10 cellular contexts compared by ENCODE assay signal in the genomic region with DNA sequence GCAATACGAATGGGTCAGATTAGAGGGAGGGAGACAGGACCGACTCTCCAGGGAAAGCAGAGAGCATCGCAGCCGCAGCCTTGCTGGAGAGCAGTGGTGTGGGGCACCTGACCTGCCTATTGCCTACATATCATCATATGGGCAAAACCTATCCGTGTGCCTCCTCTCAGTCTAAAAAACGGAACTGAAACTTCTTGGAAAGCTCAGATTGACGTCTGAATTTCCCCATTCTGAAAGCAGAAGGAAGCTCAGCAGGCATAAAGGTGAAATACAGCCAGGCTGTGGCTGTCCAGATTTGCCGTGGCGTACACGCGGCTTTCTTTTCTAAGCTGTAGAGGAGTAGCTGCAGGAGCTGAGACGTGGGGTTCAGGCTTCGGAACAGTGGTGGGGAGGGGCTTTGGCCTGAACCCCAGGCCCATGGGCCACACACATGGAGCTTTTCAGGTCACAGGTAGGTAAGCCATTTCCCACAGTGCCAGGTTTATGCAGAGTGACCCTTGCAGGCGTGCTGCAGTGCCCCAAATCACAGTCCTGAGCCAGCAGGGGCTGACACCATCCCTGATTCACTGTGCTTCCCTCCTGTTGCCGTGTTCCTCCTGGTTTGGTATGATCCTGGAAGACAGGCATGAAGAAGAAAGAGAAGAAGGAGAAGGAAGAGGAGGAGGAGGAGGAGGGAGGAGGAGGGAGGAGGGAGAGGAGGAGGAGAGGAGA. TPM values are rescaled to one million over a fixed set of nuclear protein-coding genes. Genes with fewer than 3 reads are reported as not detected.
DNase-seq lines count a peak whose midpoint lies in the region; TF ChIP-seq lines count a peak whose summit lies in the region.
"Had no signal": no experiment of that assay in that cellular context is flagged by ENCODE, and none has a peak within 500 bp of the region (broad histone marks: within the 10 kb centered on the region; RNA-seq: fewer than 3 reads in every experiment).

No MANE protein-coding gene starts in this region.

- no peak for TF ChIP-seq EP300 in sigmoid colon (IDR thresholded peaks at IDR 0.05)

- H3K27me3 ChIP-seq in OCI-LY3 (ENCODE audit: low read depth, low read length), result peaks cover 53% of the 10 kb centered on the region
- H3K27me3 ChIP-seq in effector memory CD4-positive, alpha-beta T cell (replicated peaks; ENCODE audit: control insufficient read depth, insufficient read depth, low read length, poor library complexity, severe bottlenecking), result peaks cover 3% of the 10 kb centered on the region
- H3K27me3 ChIP-seq in sigmoid colon, result peaks cover 3 to 43% (median 12%) of the 10 kb centered on the region in 3 donors
- peaks cover 30% of the 10 kb centered on the region for H3K27me3 ChIP-seq in osteoblast (ENCODE audit: insufficient read depth, low read length)

- peaks cover 13% of the 10 kb centered on the region for H3K4me1 Mint-ChIP-seq in activated CD4-positive, alpha-beta memory T cell treated with anti-CD3 and anti-CD28 coated beads for 36 hours (ENCODE audit: low read depth)
- peaks cover 10% of the 10 kb centered on the region for H3K4me1 Mint-ChIP-seq in activated CD4-positive, alpha-beta memory T cell treated with anti-CD3 and anti-CD28 coated beads, Interleukin-2, amount 10 ng/mL, durations not matched to agents 7 days and 5 days

- no peak overlapping the region for H3K4me3 Mint-ChIP-seq in activated CD4-positive, alpha-beta memory T cell treated with anti-CD3 and anti-CD28 coated beads for 36 hours
- no peak overlapping the region for H3K4me3 Mint-ChIP-seq in activated CD4-positive, alpha-beta memory T cell treated with anti-CD3 and anti-CD28 coated beads, Interleukin-2, amount 10 ng/mL, durations not matched to agents 7 days and 5 days

- intact Hi-C loops in activated CD4-positive, alpha-beta memory T cell treated with anti-CD3 and anti-CD28 coated beads for 36 hours (cut with micrococcal nuclease), result loop anchor here (5.0 kb wide), 1 partner anchor 95 kb away; no protein-coding TSS in a partner anchor
- intact Hi-C loops in sigmoid colon (cut with DNase I), result no loop called here

- H3K4me2 ChIP-seq in OCI-LY3 (ENCODE audit: low read length) (peak overlapping the region; percentile 29), osteoblast (ENCODE audit: insufficient read depth, low read length) (no peak overlapping the region)

- H4K20me1 ChIP-seq in OCI-LY3 (ENCODE audit: insufficient read depth, low read length), result peaks cover 15% of the 10 kb centered on the region
- H4K20me1 ChIP-seq in osteoblast (ENCODE audit: insufficient read depth, low read length), result no peaks in the 10 kb centered on the region

- H3K9me3 Mint-ChIP-seq in activated CD4-positive, alpha-beta memory T cell treated with anti-CD3 and anti-CD28 coated beads for 36 hours, result no peaks in the 10 kb centered on the region
- H3K9me3 Mint-ChIP-seq in activated CD4-positive, alpha-beta memory T cell treated with anti-CD3 and anti-CD28 coated beads, Interleukin-2, amount 10 ng/mL, durations not matched to agents 7 days and 5 days, result no peaks in the 10 kb centered on the region

- H2AFZ ChIP-seq in OCI-LY3 (ENCODE audit: low read depth, low read length) (no peak overlapping the region), osteoblast (ENCODE audit: low read length) (no peak overlapping the region)

- no peaks in the 10 kb centered on the region for H3K36me3 Mint-ChIP-seq in activated CD4-positive, alpha-beta memory T cell treated with anti-CD3 and anti-CD28 coated beads for 36 hours
- H3K36me3 Mint-ChIP-seq in activated CD4-positive, alpha-beta memory T cell treated with anti-CD3 and anti-CD28 coated beads, Interleukin-2, amount 10 ng/mL, durations not matched to agents 7 days and 5 days (ENCODE audit: low read depth), result no peaks in the 10 kb centered on the region

- POLR2A ChIA-PET in activated CD4-positive, alpha-beta memory T cell treated with anti-CD3 and anti-CD28 coated beads for 36 hours (lab: Charles Lee), result interaction anchor here (0.7 kb wide), 1 partner anchor 97 kb away, joined by 3 read pairs; no protein-coding TSS in a partner anchor
- POLR2A ChIA-PET in activated CD4-positive, alpha-beta memory T cell treated with anti-CD3 and anti-CD28 coated beads, Interleukin-2, amount 10 ng/mL, durations not matched to agents 7 days and 5 days (lab: Charles Lee), result interaction anchor here (1.1 kb wide), 1 partner anchor 42 kb away, joined by 3 read pairs; a partner anchor contains a TSS

- no peak for TF ChIP-seq CTCF in OCI-LY3 (IDR thresholded peaks at IDR 0.05; ENCODE audit: low read depth, low read length)
- no peak for TF ChIP-seq CTCF in sigmoid colon (IDR thresholded peaks at IDR 0.05)
- TF ChIP-seq CTCF in osteoblast (IDR thresholded peaks at IDR 0.05; ENCODE audit: extremely low read depth, low read depth, low read length), result no peak

- no peak overlapping the region for H3K9ac ChIP-seq in OCI-LY3 (ENCODE audit: low read length)

- 12 to 26% methylated on average over 15 of the region's 15 CpGs for WGBS in sigmoid colon, 2 donors

- no peak for TF ChIP-seq POLR2A in sigmoid colon (IDR thresholded peaks at IDR 0.05)

- no peak overlapping the region for H3K4me3 ChIP-seq in OCI-LY3 (ENCODE audit: low read length)
- peak overlapping the region; percentile 19 for H3K4me3 ChIP-seq in effector memory CD4-positive, alpha-beta T cell (ENCODE audit: insufficient read depth, low read depth, low read length, poor library complexity, severe bottlenecking)
- no peak overlapping the region for H3K4me3 ChIP-seq in sigmoid colon
- no peak overlapping the region for H3K4me3 ChIP-seq in osteoblast (ENCODE audit: insufficient read depth, low read length)

- H3K9me3 ChIP-seq in OCI-LY3 (ENCODE audit: insufficient read depth, low read length), result no peaks in the 10 kb centered on the region
- no peaks in the 10 kb centered on the region for H3K9me3 ChIP-seq in effector memory CD4-positive, alpha-beta T cell (ENCODE audit: control insufficient read depth, low read length)
- H3K9me3 ChIP-seq in sigmoid colon, result no peaks in the 10 kb centered on the region
- H3K9me3 ChIP-seq in osteoblast (ENCODE audit: low read depth, low read length), result no peaks in the 10 kb centered on the region

- peak; percentile 20 for DNase-seq in activated CD4-positive, alpha-beta memory T cell treated with anti-CD3 and anti-CD28 coated beads for 36 hours
- no peak for DNase-seq in activated CD4-positive, alpha-beta memory T cell treated with anti-CD3 and anti-CD28 coated beads, Interleukin-2, amount 10 ng/mL, durations not matched to agents 7 days and 5 days
- no peak for DNase-seq in effector memory CD4-positive, alpha-beta T cell
- DNase-seq in sigmoid colon (peak; percentile 63), NCI-H2196 (lab: John Stamatoyannopoulos, UW; ENCODE audit: unreplicated experiment) (no peak), osteoblast (ENCODE audit: insufficient read length, low spot score, missing footprints) (no peak), NCI-H128 (lab: John Stamatoyannopoulos, UW; ENCODE audit: unreplicated experiment) (no peak)
- DNase-seq: activated CD4-positive, alpha-beta T cell treated with anti-CD3 and anti-CD28 coated beads, Interleukin-2, amount 50 U/mL, for 1 hour; brain microvascular endothelial cell had no signal

- no peak overlapping the region for H3K27ac Mint-ChIP-seq in activated CD4-positive, alpha-beta memory T cell treated with anti-CD3 and anti-CD28 coated beads for 36 hours
- no peak overlapping the region for H3K27ac Mint-ChIP-seq in activated CD4-positive, alpha-beta memory T cell treated with anti-CD3 and anti-CD28 coated beads, Interleukin-2, amount 10 ng/mL, durations not matched to agents 7 days and 5 days

- H3K79me2 ChIP-seq in OCI-LY3 (ENCODE audit: low read length) (no peaks in the 10 kb centered on the region), osteoblast (ENCODE audit: insufficient read depth, low read length) (no peaks in the 10 kb centered on the region)

- H3K27me3 Mint-ChIP-seq in activated CD4-positive, alpha-beta memory T cell treated with anti-CD3 and anti-CD28 coated beads for 36 hours, result peaks cover 34% of the 10 kb centered on the region
- H3K27me3 Mint-ChIP-seq in activated CD4-positive, alpha-beta memory T cell treated with anti-CD3 and anti-CD28 coated beads, Interleukin-2, amount 10 ng/mL, durations not matched to agents 7 days and 5 days, result peaks cover 46% of the 10 kb centered on the region

- H3K36me3 ChIP-seq in OCI-LY3 (replicated peaks; ENCODE audit: low read depth, low read length) (no peaks in the 10 kb centered on the region), sigmoid colon (no peaks in the 10 kb centered on the region), osteoblast (ENCODE audit: insufficient read depth, low read length) (no peaks in the 10 kb centered on the region)
- no peaks in the 10 kb centered on the region for H3K36me3 ChIP-seq in effector memory CD4-positive, alpha-beta T cell (ENCODE audit: control insufficient read depth, insufficient read depth, low read length)
- H3K36me3 ChIP-seq: brain microvascular endothelial cell had no signal

- peaks cover 8% of the 10 kb centered on the region for H3K4me1 ChIP-seq in OCI-LY3 (ENCODE audit: low read length)
- H3K4me1 ChIP-seq in effector memory CD4-positive, alpha-beta T cell (ENCODE audit: control insufficient read depth, insufficient read depth, low read length, poor library complexity, severe bottlenecking), result no peaks in the 10 kb centered on the region
- peaks cover 0 to 4% (median 0%) of the 10 kb centered on the region in 4 donors for H3K4me1 ChIP-seq in sigmoid colon
- no peaks in the 10 kb centered on the region for H3K4me1 ChIP-seq in osteoblast (ENCODE audit: insufficient read depth, low read length)

- no peak overlapping the region for H3K27ac ChIP-seq in OCI-LY3 (ENCODE audit: low read length)
- no peak overlapping the region for H3K27ac ChIP-seq in effector memory CD4-positive, alpha-beta T cell (ENCODE audit: insufficient read depth, low read length, poor library complexity, severe bottlenecking)
- H3K27ac ChIP-seq in sigmoid colon, result no peak overlapping the region
- no peak overlapping the region for H3K27ac ChIP-seq in osteoblast (ENCODE audit: low read depth, low read length)
- H3K27ac ChIP-seq: brain microvascular endothelial cell had no signal

- CTCF ChIA-PET in activated CD4-positive, alpha-beta memory T cell treated with anti-CD3 and anti-CD28 coated beads for 36 hours (lab: Charles Lee), result interaction anchor here (1.1 kb wide), 1 partner anchor 102 kb away, joined by 5 read pairs; no protein-coding TSS in a partner anchor
- CTCF ChIA-PET in activated CD4-positive, alpha-beta memory T cell treated with anti-CD3 and anti-CD28 coated beads, Interleukin-2, amount 10 ng/mL, durations not matched to agents 7 days and 5 days (lab: Charles Lee), result interaction anchor here (1.0 kb wide), 1 partner anchor 97 kb away, joined by 3 read pairs; no protein-coding TSS in a partner anchor

RNA-seq across cellular contexts. Expression of a gene that starts 41.6 kb away (rescaled TPM):
- 10 to 100 TPM; 10.9 to 15.6 TPM for total RNA-seq in activated CD4-positive, alpha-beta memory T cell treated with anti-CD3 and anti-CD28 coated beads for 36 hours
- total RNA-seq in activated CD4-positive, alpha-beta memory T cell treated with anti-CD3 and anti-CD28 coated beads, Interleukin-2, amount 10 ng/mL, durations not matched to agents 7 days and 5 days, result 10 to 100 TPM; 25.5 to 26.7 TPM
- total RNA-seq in sigmoid colon (10 to 100 TPM in 3 of 4 donors, 1 to 10 TPM in 1; 5.8 to 22.1 (median 18.2) TPM), osteoblast (6.2 and 6.5 TPM in 2 replicates)
- 1 to 10 TPM in 2 of 3 donors, under 1 TPM in 1; 0.92 to 6.3 (median 3.0) TPM for polyA plus RNA-seq in sigmoid colon

Comparison
In these comparisons a context has a peak if more than half of its experiments do, and no peak if none do; other contexts are left out.
1. DNase-seq: peak in activated CD4-positive, alpha-beta memory T cell treated with anti-CD3 and anti-CD28 coated beads for 36 hours (single experiment) and sigmoid colon (single experiment); none in activated CD4-positive, alpha-beta memory T cell treated with anti-CD3 and anti-CD28 coated beads, Interleukin-2, amount 10 ng/mL, durations not matched to agents 7 days and 5 days (single experiment), effector memory CD4-positive, alpha-beta T cell (0 of 3), NCI-H2196 (single experiment), osteoblast (single experiment) and NCI-H128 (single experiment).